ENCODE assay signal across 8 cellular contexts in the genomic region with DNA sequence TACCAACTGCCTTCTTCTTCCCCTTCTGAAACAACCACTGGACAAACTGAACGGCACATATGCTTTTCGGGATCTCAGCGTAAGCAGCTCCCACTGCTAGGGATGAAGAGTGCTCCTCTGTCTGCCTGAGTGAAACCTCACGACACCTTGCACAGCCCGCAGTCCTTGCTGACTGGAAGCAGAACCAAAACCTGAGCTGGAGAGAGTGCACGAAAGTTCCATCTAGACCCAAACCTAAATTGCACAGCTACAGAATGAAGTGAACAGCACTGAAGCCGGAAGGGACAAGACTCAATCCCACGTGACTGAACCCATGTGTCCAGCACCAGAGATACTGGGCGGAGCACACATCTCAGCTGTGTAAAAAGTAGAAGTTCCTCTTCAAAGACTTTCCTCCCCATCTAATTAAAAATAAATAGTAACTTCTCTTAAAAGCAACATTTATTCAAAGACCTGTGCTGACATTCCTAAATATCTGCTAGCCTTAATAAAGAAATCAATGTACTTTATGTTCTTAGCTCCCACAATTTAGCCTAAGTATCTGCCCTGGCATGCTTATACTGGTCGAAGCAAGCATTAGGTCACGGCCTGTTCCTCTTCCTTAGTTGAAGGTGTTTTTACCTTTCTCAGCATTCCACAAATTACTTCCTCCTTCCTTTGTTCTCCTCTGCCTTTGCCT.
DNase-seq lines count a peak whose midpoint lies in the region; ATAC-seq, FAIRE-seq and TF ChIP-seq lines count a peak whose summit lies in the region.
"Not testable (repeated sequence)": the region's sequence is repeated elsewhere in the genome, so short reads cannot be mapped to it uniquely, and the experiment has no call there.

No MANE protein-coding gene starts in this region.

- peak overlapping the region; percentile 62 for H3K4me3 ChIP-seq in CD4-positive, CD25-positive, alpha-beta regulatory T cell (ENCODE audit: low read depth, low read length)
- not testable (repeated sequence) for H3K4me3 ChIP-seq in GM12878; iPS-18a (ENCODE audit: low read length)
- peak overlapping the region; percentile 7 for H3K4me3 ChIP-seq in rectal smooth muscle tissue (ENCODE audit: low read length)

- DNase-seq in CD4-positive, CD25-positive, alpha-beta regulatory T cell; HFFc6: not testable (repeated sequence)
- DNase-seq in T-cell (peak in 1 of 34 experiments; percentile 24), GM12878 (ENCODE audit: low read depth, low spot score) (peak; percentile 87)

- RAD21 ChIA-PET in GM12878 (lab: Charles Lee; ENCODE audit: unreplicated experiment): interaction anchor here (0.8 to 2.4 kb wide), 8 partner anchors 13 to 145 kb away, joined by 3 to 10 read pairs (median 6); a partner anchor contains a TSS

- not testable (repeated sequence) for ATAC-seq in CD4-positive, CD25-positive, alpha-beta regulatory T cell (ENCODE audit: low read depth in 2 of 2); T-cell (replicated peaks in 1 of 4)
- ATAC-seq in GM19025 (IDR thresholded peaks at IDR 0.05; ENCODE audit: low read depth, unreplicated experiment): peak; percentile 52
- ATAC-seq in HG03442 (IDR thresholded peaks at IDR 0.05; ENCODE audit: unreplicated experiment): peak; percentile 48
- peak; percentile 80 for ATAC-seq in GM12878

- H2AFZ ChIP-seq in GM12878 (ENCODE audit: control insufficient read depth, low read depth, low read length): not testable (repeated sequence)

- CTCF ChIA-PET in T-cell (lab: Charles Lee): not testable (repeated sequence)
- CTCF ChIA-PET in GM12878 (lab: Yijun Ruan, JAX): interaction anchor here (1.3 to 1.7 kb wide), 2 partner anchors 12 to 146 kb away, joined by 4 to 6 read pairs; a partner anchor contains a TSS

- POLR2A ChIA-PET in T-cell (lab: Charles Lee) (interaction anchor here in 1 of 2 donors (0.7 kb wide), 1 partner anchor 28 kb away, joined by 3 read pairs; no protein-coding TSS in a partner anchor), GM12878 (lab: Charles Lee) (interaction anchor here (0.7 to 1.4 kb wide), 4 partner anchors 36 to 126 kb away, joined by 3 to 6 read pairs (median 4); no protein-coding TSS in a partner anchor)

- not testable (repeated sequence) for TF ChIP-seq CTCF in HFFc6 (IDR thresholded peaks at IDR 0.05); GM12878 (IDR thresholded peaks at IDR 0.05 in 2 of 3, conservative IDR thresholded peaks at IDR 0.05 in 1 of 3; ENCODE audit: control insufficient read depth in 2 of 3, extremely low read depth in 1 of 3, insufficient read depth in 1 of 3, low read depth in 3 of 3, low read length in 3 of 3)

- SMC1A ChIA-PET in GM12878 (lab: Charles Lee; ENCODE audit: uncharacterized antibody, unreplicated experiment): interaction anchor here (0.6 to 3.5 kb wide), 9 partner anchors 25 to 146 kb away, joined by 3 to 11 read pairs (median 3); a partner anchor contains a TSS

- H3K4me3 Mint-ChIP-seq in CD4-positive, CD25-positive, alpha-beta regulatory T cell: peak overlapping the region; percentile 79 to 93 (median 86)
- not testable (repeated sequence) for H3K4me3 Mint-ChIP-seq in HFFc6
- H3K4me3 Mint-ChIP-seq in T-cell: peak overlapping the region; percentile 2 to 77 (median 17)

- not testable (repeated sequence) for H3K27me3 Mint-ChIP-seq in CD4-positive, CD25-positive, alpha-beta regulatory T cell; HFFc6 (ENCODE audit: insufficient read depth); T-cell

- H3K27ac ChIP-seq in CD4-positive, CD25-positive, alpha-beta regulatory T cell (ENCODE audit: insufficient read depth, low read length, poor library complexity, severe bottlenecking): peak overlapping the region; percentile 85
- H3K27ac ChIP-seq in GM12878 (ENCODE audit: control insufficient read depth, insufficient read depth): peak overlapping the region; percentile 90
- peak overlapping the region; percentile 12 for H3K27ac ChIP-seq in iPS-18a (ENCODE audit: low read length)
- not testable (repeated sequence) for H3K27ac ChIP-seq in rectal smooth muscle tissue (ENCODE audit: low read depth, low read length)

- TF ChIP-seq EP300 in GM12878 (IDR thresholded peaks at IDR 0.05; ENCODE audit: borderline replicate concordance in 1 of 2, control insufficient read depth in 1 of 2, low read depth in 2 of 2, low read length in 2 of 2): not testable (repeated sequence)

- TF ChIP-seq POLR2A in GM12878 (IDR thresholded peaks at IDR 0.05; ENCODE audit: low read depth, low read length): peak; percentile 62

- H3K9me3 Mint-ChIP-seq in CD4-positive, CD25-positive, alpha-beta regulatory T cell; HFFc6; T-cell: not testable (repeated sequence)

- H3K4me1 Mint-ChIP-seq in CD4-positive, CD25-positive, alpha-beta regulatory T cell: peaks cover 43 to 100% (median 80%) of the 10 kb centered on the region in 4 donors
- peaks cover 85% of the 10 kb centered on the region for H3K4me1 Mint-ChIP-seq in HFFc6 (ENCODE audit: low read depth)
- H3K4me1 Mint-ChIP-seq in T-cell: peaks cover 89 to 97% (median 97%) of the 10 kb centered on the region in 3 donors

- not testable (repeated sequence) for H3K9me3 ChIP-seq in CD4-positive, CD25-positive, alpha-beta regulatory T cell (ENCODE audit: control insufficient read depth in 2 of 2, low read length in 2 of 2); GM12878 (replicated peaks; ENCODE audit: control insufficient read depth, insufficient read depth, low read length); iPS-18a (ENCODE audit: control insufficient read depth, low read depth, low read length)

- WGBS in GM12878 (ENCODE audit: insufficient coverage, insufficient replicate concordance, low lambda C conversion rate, missing lambda C conversion rate): 5% methylated on average over 11 of the region's 11 CpGs

- not testable (repeated sequence) for FAIRE-seq in GM12878 (lab: Jason Lieb, UNC)

- H3K36me3 ChIP-seq in CD4-positive, CD25-positive, alpha-beta regulatory T cell (ENCODE audit: control insufficient read depth, insufficient read depth, low read length); GM12878 (ENCODE audit: control insufficient read depth in 2 of 2, insufficient read depth in 2 of 2, low read length in 1 of 2); iPS-18a (ENCODE audit: control insufficient read depth, low read depth, low read length); rectal smooth muscle tissue (ENCODE audit: control insufficient read depth, insufficient read depth, low read length): not testable (repeated sequence)

- peaks cover 11% of the 10 kb centered on the region for H3K36me3 Mint-ChIP-seq in CD4-positive, CD25-positive, alpha-beta regulatory T cell
- H3K36me3 Mint-ChIP-seq in HFFc6 (ENCODE audit: low read depth): peaks cover 10% of the 10 kb centered on the region
- H3K36me3 Mint-ChIP-seq in T-cell: not testable (repeated sequence)

- H3K27ac Mint-ChIP-seq in CD4-positive, CD25-positive, alpha-beta regulatory T cell: peak overlapping the region; percentile 91 to 98 (median 94)
- H3K27ac Mint-ChIP-seq in HFFc6: peak overlapping the region; percentile 24; the same call in 1 of the 2 replicates
- peak overlapping the region; percentile 71 to 80 for H3K27ac Mint-ChIP-seq in T-cell

- in situ Hi-C loops in GM12878 (cut with MboI): not testable (repeated sequence)

- H3K79me2 ChIP-seq in GM12878 (ENCODE audit: control insufficient read depth, insufficient read depth, low read length): peaks cover 95% of the 10 kb centered on the region

- H3K4me2 ChIP-seq in GM12878 (ENCODE audit: control insufficient read depth, insufficient read depth): peak overlapping the region; percentile 92

- TF ChIP-seq RAD21 in GM12878 (IDR thresholded peaks at IDR 0.05; ENCODE audit: insufficient read depth, low read depth, low read length): not testable (repeated sequence)

- H4K20me1 ChIP-seq in GM12878 (ENCODE audit: control insufficient read depth, insufficient read depth): not testable (repeated sequence)

- not testable (repeated sequence) for BruUV-seq in GM12878 (replicated peaks; lab: Mats Ljungman, UMichigan)

- intact Hi-C loops in GM12878 (cut with micrococcal nuclease; ENCODE audit: unreplicated experiment): loop anchor here (5.0 kb wide), 2 partner anchors 40 to 125 kb away; no protein-coding TSS in a partner anchor

- not testable (repeated sequence) for H3K27me3 ChIP-seq in CD4-positive, CD25-positive, alpha-beta regulatory T cell (ENCODE audit: control insufficient read depth, insufficient read depth, low read length); GM12878 (replicated peaks in 1 of 2; ENCODE audit: control insufficient read depth in 2 of 2, insufficient read depth in 2 of 2, low read length in 1 of 2); iPS-18a (ENCODE audit: control insufficient read depth, insufficient read depth, low read length); rectal smooth muscle tissue (ENCODE audit: control insufficient read depth, insufficient read depth, low read length)

- H3K9ac ChIP-seq in GM12878 (ENCODE audit: control insufficient read depth, insufficient read depth, low read length); iPS-18a (ENCODE audit: low read length); rectal smooth muscle tissue (ENCODE audit: low read length): not testable (repeated sequence)

- peaks cover 81% of the 10 kb centered on the region for H3K4me1 ChIP-seq in CD4-positive, CD25-positive, alpha-beta regulatory T cell (ENCODE audit: control insufficient read depth, insufficient read depth, low read length, poor library complexity, severe bottlenecking)
- H3K4me1 ChIP-seq in GM12878 (ENCODE audit: control insufficient read depth, insufficient read depth, low read length) (peaks cover 81% of the 10 kb centered on the region), iPS-18a (ENCODE audit: control insufficient read depth, low read depth, low read length) (peaks cover 27% of the 10 kb centered on the region)
- not testable (repeated sequence) for H3K4me1 ChIP-seq in rectal smooth muscle tissue (ENCODE audit: control insufficient read depth, insufficient read depth, low read length)

TF ChIP-seq in GM12878, 131 proteins besides CTCF, POLR2A, EP300 and RAD21 (continues in another document):
- TF ChIP-seq IRF4 (IDR thresholded peaks at IDR 0.05; ENCODE audit: low read depth, low read length): peak; percentile 64; the same call in 1 of the 2 replicates
- TF ChIP-seq, protein P1, sequence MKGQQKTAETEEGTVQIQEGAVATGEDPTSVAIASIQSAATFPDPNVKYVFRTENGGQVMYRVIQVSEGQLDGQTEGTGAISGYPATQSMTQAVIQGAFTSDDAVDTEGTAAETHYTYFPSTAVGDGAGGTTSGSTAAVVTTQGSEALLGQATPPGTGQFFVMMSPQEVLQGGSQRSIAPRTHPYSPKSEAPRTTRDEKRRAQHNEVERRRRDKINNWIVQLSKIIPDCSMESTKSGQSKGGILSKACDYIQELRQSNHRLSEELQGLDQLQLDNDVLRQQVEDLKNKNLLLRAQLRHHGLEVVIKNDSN (IDR thresholded peaks at IDR 0.05; ENCODE audit: borderline replicate concordance, extremely low read length, insufficient read depth, low read depth, low read length): peak; percentile 80
- peak; percentile 51 for TF ChIP-seq DPF2 (IDR thresholded peaks at IDR 0.05)

Comparison
In these comparisons a context has a peak if more than half of its experiments do, and no peak if none do; other contexts are left out.
1. H3K27ac Mint-ChIP-seq: peak in every context shown above with its lines; median percentile 94 in CD4-positive, CD25-positive, alpha-beta regulatory T cell; 76 in T-cell; 24 in HFFc6.